Comparison of ENCODE assay signal across 11 cellular contexts in genomic region chr17:45241315-45242011, GRCh38. TPM values are rescaled to one million over a fixed set of nuclear protein-coding genes. Genes with fewer than 3 reads are reported as not detected.
DNase-seq lines count a peak whose midpoint lies in the region; ATAC-seq and TF ChIP-seq lines count a peak whose summit lies in the region.
"Had no signal": no experiment of that assay in that cellular context is flagged by ENCODE, and none has a peak within 500 bp of the region (broad histone marks: within the 10 kb centered on the region; RNA-seq: fewer than 3 reads in every experiment).

No MANE protein-coding gene starts in this region.

- peaks cover 5 to 22% (median 13%) of the 10 kb centered on the region in 4 donors for H3K4me1 ChIP-seq in upper lobe of left lung

- peak overlapping the region in 3 of 4 donors; percentile 35 to 42 (median 38) for H3K4me3 ChIP-seq in upper lobe of left lung

- TF ChIP-seq CTCF in upper lobe of left lung (IDR thresholded peaks at IDR 0.05): no peak

- no peak for TF ChIP-seq EP300 in upper lobe of left lung (IDR thresholded peaks at IDR 0.05)

- peak overlapping the region; percentile 29 to 82 for H3K27ac Mint-ChIP-seq in activated naive CD4-positive, alpha-beta T cell treated with anti-CD3 and anti-CD28 coated beads, Interleukin-2, amount 50 U/mL, for 72 hours

- intact Hi-C loops in left colon (cut with DNase I, micrococcal nuclease): no loop called here

- H3K9me3 Mint-ChIP-seq in activated naive CD4-positive, alpha-beta T cell treated with anti-CD3 and anti-CD28 coated beads, Interleukin-2, amount 50 U/mL, for 72 hours: no peaks in the 10 kb centered on the region

- peaks cover 26 to 28% of the 10 kb centered on the region in 2 donors for H3K36me3 Mint-ChIP-seq in activated naive CD4-positive, alpha-beta T cell treated with anti-CD3 and anti-CD28 coated beads, Interleukin-2, amount 50 U/mL, for 72 hours

- no peaks in the 10 kb centered on the region for H3K9me3 ChIP-seq in upper lobe of left lung
- H3K9me3 ChIP-seq: tibial artery had no signal

- 51 to 71% methylated on average over 21 to 30 of the region's 60 CpGs for WGBS in upper lobe of left lung, 2 donors

- no peak for ATAC-seq in activated naive CD4-positive, alpha-beta T cell treated with anti-CD3 and anti-CD28 coated beads, Interleukin-2, amount 50 U/mL, for 72 hours
- ATAC-seq in left colon (peak; percentile 45), upper lobe of left lung (ENCODE audit: low FRiP score in 2 of 2) (no peak)

- H3K27ac ChIP-seq in caudate nucleus (ENCODE audit: low read depth, low read length) (peak overlapping the region; percentile 44), upper lobe of left lung (no peak overlapping the region)
- H3K27ac ChIP-seq: tibial artery had no signal

- TF ChIP-seq POLR2A in upper lobe of left lung (IDR thresholded peaks at IDR 0.05): no peak

- H3K27me3 ChIP-seq in upper lobe of left lung: no peaks in the 10 kb centered on the region

- H3K36me3 ChIP-seq in upper lobe of left lung: peaks cover 3 to 85% (median 52%) of the 10 kb centered on the region in 4 donors

- DNase-seq in activated naive CD4-positive, alpha-beta T cell treated with anti-CD3 and anti-CD28 coated beads, Interleukin-2, amount 50 U/mL, for 72 hours (ENCODE audit: low spot score in 2 of 2): no peak
- no peak for DNase-seq in activated naive CD4-positive, alpha-beta T cell (lab: John Stamatoyannopoulos, UW)
- peak in 48 of 61 donors; percentile 17 to 88 (median 62) for DNase-seq in caudate nucleus (lab: John Stamatoyannopoulos, UW)
- DNase-seq in left colon: peak in 1 of 2 donors; percentile 66
- DNase-seq in upper lobe of left lung: peak; percentile 73 to 91
- no peak for DNase-seq in GM03348 (ENCODE audit: low spot score)
- no peak for DNase-seq in middle frontal gyrus (ENCODE audit: extremely low spot score, low spot score)
- no peak for DNase-seq in midbrain (lab: John Stamatoyannopoulos, UW)
- DNase-seq: T1000, tibial artery had no signal

RNA-seq across cellular contexts. Expression of gene FMNL1, which starts 19.8 kb away (rescaled TPM):
- 100 to 1,000 TPM; 221 to 735 TPM for total RNA-seq in activated naive CD4-positive, alpha-beta T cell treated with anti-CD3 and anti-CD28 coated beads, Interleukin-2, amount 50 U/mL, for 72 hours
- total RNA-seq in left colon: 10 to 100 TPM in 1 of 2 donors, 1 to 10 TPM in 1; 5.4 to 12.2 TPM
- total RNA-seq in upper lobe of left lung: 100 to 1,000 TPM in 3 of 6 donors, 10 to 100 TPM in 3; 42.9 to 119 (median 98.3) TPM

RNA-seq across cellular contexts. Expression of gene SPATA32, which starts 20.4 kb away (rescaled TPM):
- total RNA-seq in activated naive CD4-positive, alpha-beta T cell treated with anti-CD3 and anti-CD28 coated beads, Interleukin-2, amount 50 U/mL, for 72 hours: under 1 TPM; 0.37 to 0.50 TPM
- total RNA-seq in left colon (not detected), upper lobe of left lung (under 1 TPM in 1 of 6 donors, not detected in 5; 0.20 TPM)
- total RNA-seq: posterior vena cava had no signal

Comparison
In these comparisons a context has a peak if more than half of its experiments do, and no peak if none do; other contexts are left out.
1. DNase-seq: peak in caudate nucleus (48 of 61) and upper lobe of left lung (2 of 2); none in activated naive CD4-positive, alpha-beta T cell treated with anti-CD3 and anti-CD28 coated beads, Interleukin-2, amount 50 U/mL, for 72 hours (0 of 2), activated naive CD4-positive, alpha-beta T cell (0 of 4), GM03348 (single experiment), middle frontal gyrus (single experiment) and midbrain (single experiment).